Comparison of ENCODE assay signal across 10 cellular contexts in genomic region chrX:32087663-32088062, GRCh38.
"Had no signal": no experiment of that assay in that cellular context is flagged by ENCODE, and none has a peak within 500 bp of the region (broad histone marks: within the 10 kb centered on the region; RNA-seq: fewer than 3 reads in every experiment).

No MANE protein-coding gene starts in this region.

- H3K4me3 Mint-ChIP-seq: IgD-negative memory B cell had no signal

- H3K27ac ChIP-seq: HL-60, KMS-11 had no signal

- DNase-seq: IMR-90, Karpas-422, KBM-7, KG1 had no signal

- FAIRE-seq: HepG2, HTR-8/SVneo, K562 had no signal

- H3K4me1 Mint-ChIP-seq: IgD-negative memory B cell had no signal

- H3K36me3 Mint-ChIP-seq: IgD-negative memory B cell had no signal

- H3K4me3 ChIP-seq: K562 had no signal

- H3K27me3 Mint-ChIP-seq: IgD-negative memory B cell had no signal

- ATAC-seq: HepG2, K562 had no signal

- H3K4me2 ChIP-seq: KMS-11 had no signal

- H3K9ac ChIP-seq: KMS-11 had no signal

- H3K27ac Mint-ChIP-seq: IgD-negative memory B cell had no signal
